ENCODE assay signal across 14 cellular contexts in genomic region chr17:4735825-4736651, GRCh38. TPM values are rescaled to one million over a fixed set of nuclear protein-coding genes. Genes with fewer than 3 reads are reported as not detected.
DNase-seq lines count a peak whose midpoint lies in the region; ATAC-seq and TF ChIP-seq lines count a peak whose summit lies in the region.
"Had no signal": no experiment of that assay in that cellular context is flagged by ENCODE, and none has a peak within 500 bp of the region (broad histone marks: within the 10 kb centered on the region; RNA-seq: fewer than 3 reads in every experiment).

No MANE protein-coding gene starts in this region.

- TF ChIP-seq CTCF in neural crest cell (conservative IDR thresholded peaks at IDR 0.05): no peak

- DNase-seq in CD1c-positive myeloid dendritic cell (ENCODE audit: extremely low spot score) (peak; percentile 94), NOMO-1 (lab: John Stamatoyannopoulos, UW; ENCODE audit: unreplicated experiment in 2 of 2) (peak; percentile 64 to 79), epidermal melanocyte (ENCODE audit: insufficient read length, low spot score) (peak; percentile 5), neural crest cell (ENCODE audit: low read depth, low spot score) (no peak), posterior vena cava (ENCODE audit: low spot score) (no peak), NCI-H2107 (lab: John Stamatoyannopoulos, UW) (no peak), NCI-H2171 treated with DMSO at 0.1 percent for 48 hours (lab: John Stamatoyannopoulos, UW) (no peak)
- DNase-seq: activated naive CD4-positive, alpha-beta T cell; central memory CD4-positive, alpha-beta T cell; NCI-H1092 treated with DMSO at 0.1 percent for 48 hours; NCI-H774; SK-N-SH had no signal

- peaks cover 22% of the 10 kb centered on the region for H3K4me1 Mint-ChIP-seq in neural crest cell

- intact Hi-C loops in posterior vena cava (cut with DNase I): no loop called here

- ATAC-seq in HG02885 (IDR thresholded peaks at IDR 0.05; ENCODE audit: poor library complexity, unreplicated experiment): no peak

- H3K4me3 Mint-ChIP-seq in neural crest cell: peak overlapping the region; percentile 61

- no peak overlapping the region for H3K27ac Mint-ChIP-seq in neural crest cell (ENCODE audit: unreplicated experiment)

- no peaks in the 10 kb centered on the region for H3K9me3 Mint-ChIP-seq in neural crest cell

- H3K27me3 Mint-ChIP-seq in neural crest cell (ENCODE audit: low read depth): peaks cover 73% of the 10 kb centered on the region

- no peaks in the 10 kb centered on the region for H3K36me3 Mint-ChIP-seq in neural crest cell (ENCODE audit: low read depth)

RNA-seq across cellular contexts. Expression of gene ZMYND15, which starts 3.6 kb away (rescaled TPM):
- not detected in 2 replicates for total RNA-seq in neural crest cell
- total RNA-seq in posterior vena cava: 1 to 10 TPM; 1.1 to 1.2 TPM
- total RNA-seq: smooth muscle cell had no signal

RNA-seq across cellular contexts. Expression of gene CXCL16, which starts 3.7 kb away (rescaled TPM):
- total RNA-seq in neural crest cell (not detected in 2 replicates), posterior vena cava (10 to 100 TPM; 14.8 to 20.4 TPM)

RNA-seq across cellular contexts. Expression of gene MED11, which starts 4.8 kb away (rescaled TPM):
- total RNA-seq in neural crest cell (18.6 and 19.5 TPM in 2 replicates), posterior vena cava (10 to 100 TPM in 1 of 2 donors, 1 to 10 TPM in 1; 10.0 to 10.8 TPM)

RNA-seq across cellular contexts. Expression of gene ARRB2, which starts 25.6 kb away (rescaled TPM):
- 66.7 and 73.4 TPM in 2 replicates for total RNA-seq in neural crest cell
- 10 to 100 TPM; 50.7 to 63.8 TPM for total RNA-seq in posterior vena cava

RNA-seq across cellular contexts. Expression of gene PELP1, which starts 32.1 kb away (rescaled TPM):
- total RNA-seq in neural crest cell: 102 and 107 TPM in 2 replicates
- 10 to 100 TPM; 33.3 to 37.8 TPM for total RNA-seq in posterior vena cava

Comparison
In these comparisons a context has a peak if more than half of its experiments do, and no peak if none do; other contexts are left out.
1. DNase-seq: peak in CD1c-positive myeloid dendritic cell (single experiment), NOMO-1 (2 of 2) and epidermal melanocyte (single experiment); none in neural crest cell (single experiment), posterior vena cava (single experiment), NCI-H2107 (single experiment) and NCI-H2171 treated with DMSO at 0.1 percent for 48 hours (single experiment).
2. RNA of gene CXCL16, which starts 3.7 kb away (total RNA-seq): 14.8 to 20.4 TPM in posterior vena cava; not detected in neural crest cell; every median in the first group is over 10 times any median in the second.